In the genomic region with DNA sequence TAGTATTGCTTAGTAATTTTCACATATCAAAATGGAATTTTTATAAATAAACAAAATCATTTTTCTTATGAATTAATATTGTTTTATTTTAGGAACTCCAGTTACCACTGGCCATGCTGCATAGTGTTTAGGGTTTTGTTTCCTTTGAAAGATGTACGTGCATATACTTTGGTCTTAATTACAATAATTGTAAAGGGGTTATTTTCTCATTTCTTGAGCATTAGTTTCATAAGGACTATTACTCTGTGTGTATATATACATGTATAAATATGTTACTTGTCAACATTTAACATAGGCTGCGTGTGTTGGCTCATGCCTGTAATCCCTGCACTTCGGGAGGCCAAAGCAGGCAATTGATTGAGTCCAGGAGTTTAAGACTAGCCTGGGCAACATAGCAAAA, we compare ENCODE assay signal across 34 cellular contexts.
"Had no signal": no experiment of that assay in that cellular context is flagged by ENCODE, and none has a peak within 500 bp of the region (broad histone marks: within the 10 kb centered on the region; RNA-seq: fewer than 3 reads in every experiment).

No MANE protein-coding gene starts in this region.

- DNase-seq: Karpas-422, Kasumi-1, MG63, MM.1S, MV-4-11, NCI-H1048, NCI-H1092, NCI-H1092 treated with DMSO at 0.1 percent for 48 hours, NCI-H1105, NCI-H1105 treated with DMSO at 0.1 percent for 48 hours, NCI-H1417, NCI-H1417 treated with DMSO at 0.1 percent for 48 hours, NCI-H1436, NCI-H1436 treated with DMSO at 0.1 percent for 48 hours, NCI-H146, NCI-H1694, NCI-H1694 treated with DMSO at 0.1 percent for 48 hours, NCI-H187, NCI-H187 treated with DMSO at 0.1 percent for 48 hours, NCI-H1930, NCI-H2029, NCI-H2029 treated with DMSO at 0.1 percent for 48 hours, NCI-H2081, NCI-H2081 treated with DMSO at 0.1 percent for 48 hours, NCI-H2107, NCI-H2171, NCI-H2171 treated with DMSO at 0.1 percent for 48 hours, NCI-H2227 treated with DMSO at 0.1 percent for 48 hours, NCI-H226, NCI-H345, NCI-H446, NCI-H446 treated with DMSO at 0.1 percent for 48 hours, NCI-H510A, NCI-H510A treated with DMSO at 0.1 percent for 48 hours had no signal

- H3K27me3 ChIP-seq: MG63 had no signal

- H3K9me3 ChIP-seq: MG63 had no signal

- H3K4me3 ChIP-seq: MG63 had no signal
